ENCODE assay signal across 9 cellular contexts in the genomic region with DNA sequence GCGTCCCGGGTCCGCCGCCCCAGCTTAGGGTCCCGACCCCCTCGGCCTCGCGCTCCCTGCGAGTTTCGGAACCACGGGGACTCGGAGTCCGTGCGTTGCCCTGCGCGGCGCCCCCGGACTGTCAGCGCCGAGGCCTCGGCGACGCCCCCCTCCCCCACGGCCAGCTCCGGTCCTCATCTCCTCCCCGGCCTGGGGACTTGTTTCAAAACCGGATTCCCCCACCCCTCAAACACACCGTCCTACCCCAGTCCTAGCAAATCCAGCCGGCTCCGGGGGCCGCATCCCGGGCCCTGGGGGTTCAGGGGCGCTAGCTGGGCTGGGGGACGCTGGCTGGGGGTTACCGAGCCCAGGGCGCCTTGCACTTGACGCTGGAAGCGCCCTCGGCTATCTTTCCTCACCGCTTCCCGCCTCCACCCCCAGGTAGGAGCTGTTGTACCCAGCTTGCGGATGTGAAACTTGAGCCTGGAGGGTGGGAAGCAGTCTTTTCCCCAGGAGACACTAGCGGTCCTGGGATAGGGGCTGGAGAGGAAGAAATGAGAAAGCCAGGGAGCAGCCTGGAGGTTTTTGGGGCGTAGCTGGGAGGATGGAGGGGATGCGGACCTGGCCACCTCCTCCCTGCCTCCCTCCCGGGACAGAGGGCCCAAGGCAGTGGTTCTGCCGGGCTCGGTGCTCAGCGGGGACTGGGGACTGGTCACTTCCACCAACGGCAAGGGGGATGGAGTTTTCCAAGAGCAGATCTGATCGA. TPM values are rescaled to one million over a fixed set of nuclear protein-coding genes. Genes with fewer than 3 reads are reported as not detected.
DNase-seq lines count a peak whose midpoint lies in the region; ATAC-seq and TF ChIP-seq lines count a peak whose summit lies in the region.
"Had no signal": no experiment of that assay in that cellular context is flagged by ENCODE, and none has a peak within 500 bp of the region (broad histone marks: within the 10 kb centered on the region; RNA-seq: fewer than 3 reads in every experiment).

No MANE protein-coding gene starts in this region.

- peak overlapping the region; percentile 84 for H3K4me2 ChIP-seq in IMR-90 (ENCODE audit: low read depth, low read length)

- H2AK5ac ChIP-seq in IMR-90 (ENCODE audit: low read depth, low read length): peak overlapping the region; percentile 88

- H2BK15ac ChIP-seq in IMR-90 (ENCODE audit: low read depth, low read length): peak overlapping the region; percentile 84; the same call in 2 of the 3 replicates

- H3K4me1 Mint-ChIP-seq in endothelial cell (ENCODE audit: unreplicated experiment) (peaks cover 36% of the 10 kb centered on the region), nephron progenitor cell (peaks cover 74% of the 10 kb centered on the region)
- H3K4me1 Mint-ChIP-seq in effector memory CD8-positive, alpha-beta T cell (ENCODE audit: low read depth in 2 of 2): peaks cover 0 to 3% of the 10 kb centered on the region in 2 donors

- peak overlapping the region; percentile 95 for H2BK120ac ChIP-seq in IMR-90 (ENCODE audit: low read depth, low read length)

- peak overlapping the region; percentile 88 for H3K9ac ChIP-seq in IMR-90 (ENCODE audit: low read depth, low read length)

- H3K9me3 ChIP-seq in A673 (ENCODE audit: low read depth, low read length, poor library complexity, severe bottlenecking) (no peaks in the 10 kb centered on the region), IMR-90 (ENCODE audit: control insufficient read depth, insufficient read depth, low read length) (no peaks in the 10 kb centered on the region)

- BruUV-seq in A673 (replicated peaks; lab: Mats Ljungman, UMichigan) (no TSS peak), IMR-90 (replicated peaks; lab: Mats Ljungman, UMichigan) (no TSS peak)

- DNase-seq in A673 (ENCODE audit: low spot score) (peak; percentile 29), IMR-90 (no peak), endothelial cell (ENCODE audit: low spot score) (peak; percentile 15), nephron progenitor cell (no peak)
- no peak for DNase-seq in effector memory CD8-positive, alpha-beta T cell
- DNase-seq: DND-41 had no signal

- H3K4me1 ChIP-seq in A673 (ENCODE audit: insufficient read depth, low read length, poor library complexity, severe bottlenecking) (peaks cover 34% of the 10 kb centered on the region), IMR-90 (ENCODE audit: control insufficient read depth, insufficient read depth, low read length) (peaks cover 25% of the 10 kb centered on the region)

- H3K9me3 Mint-ChIP-seq in endothelial cell (ENCODE audit: unreplicated experiment) (no peaks in the 10 kb centered on the region), nephron progenitor cell (no peaks in the 10 kb centered on the region)
- H3K9me3 Mint-ChIP-seq in effector memory CD8-positive, alpha-beta T cell: no peaks in the 10 kb centered on the region

- peaks cover 15% of the 10 kb centered on the region; the same call in 1 of the 2 replicates for H4K20me1 ChIP-seq in IMR-90 (ENCODE audit: insufficient read depth, low read length)

- peak overlapping the region; percentile 36; the same call in 1 of the 2 replicates for H2BK20ac ChIP-seq in IMR-90 (ENCODE audit: low read depth, low read length)

- TF ChIP-seq POLR2A in IMR-90 (IDR thresholded peaks at IDR 0.05; ENCODE audit: low read depth, low read length): no peak

- H2AK9ac ChIP-seq in IMR-90 (replicated peaks; ENCODE audit: low read depth, low read length, poor library complexity): peak overlapping the region; percentile 96

- no peaks in the 10 kb centered on the region for H3K27me3 ChIP-seq in A673 (replicated peaks; ENCODE audit: insufficient read depth, low read depth, low read length, poor library complexity)
- no peaks in the 10 kb centered on the region for H3K27me3 ChIP-seq in IMR-90 (ENCODE audit: control insufficient read depth, insufficient read depth, low read length)

- H4K91ac ChIP-seq in IMR-90 (ENCODE audit: insufficient read depth, low read depth, low read length): peak overlapping the region; percentile 90

- H3K4me3 ChIP-seq in A673 (ENCODE audit: low read depth, low read length, poor library complexity, severe bottlenecking) (peak overlapping the region; percentile 72), IMR-90 (ENCODE audit: insufficient read depth, low read depth, low read length) (peak overlapping the region; percentile 80)

- H3K9me1 ChIP-seq in IMR-90 (ENCODE audit: insufficient read depth, low read length): peaks cover 12% of the 10 kb centered on the region

- peaks cover 3% of the 10 kb centered on the region for H3K36me3 Mint-ChIP-seq in endothelial cell (ENCODE audit: low read depth, unreplicated experiment)
- no peaks in the 10 kb centered on the region for H3K36me3 Mint-ChIP-seq in nephron progenitor cell (ENCODE audit: low read depth)
- H3K36me3 Mint-ChIP-seq in effector memory CD8-positive, alpha-beta T cell (ENCODE audit: insufficient read depth): no peaks in the 10 kb centered on the region

- no peak for TF ChIP-seq RAD21 in IMR-90 (IDR thresholded peaks at IDR 0.05; ENCODE audit: low read length)

- peak overlapping the region; percentile 90 for H2AFZ ChIP-seq in IMR-90 (replicated peaks; ENCODE audit: low read length, poor library complexity)

- peak overlapping the region; percentile 91 for H3K4me3 Mint-ChIP-seq in endothelial cell (ENCODE audit: unreplicated experiment)
- peak overlapping the region; percentile 89 for H3K4me3 Mint-ChIP-seq in nephron progenitor cell
- peak overlapping the region in 1 of 2 donors; percentile 25 for H3K4me3 Mint-ChIP-seq in effector memory CD8-positive, alpha-beta T cell

- peak overlapping the region; percentile 61 for H3K23ac ChIP-seq in IMR-90 (ENCODE audit: low read depth, low read length)

- H4K5ac ChIP-seq in IMR-90 (ENCODE audit: low read depth, low read length): peak overlapping the region; percentile 43

- 0% methylated on average over 6 of the region's 51 CpGs; no CpG with 5 or more reads in 1 of the 2 experiments for WGBS in IMR-90 (ENCODE audit: extremely low coverage in 2 of 2, insufficient read length in 1 of 2), 2 experiments

- ATAC-seq in IMR-90 (ENCODE audit: low read depth) (peak; percentile 7), HG03045 (IDR thresholded peaks at IDR 0.05; ENCODE audit: unreplicated experiment) (no peak), HG03442 (IDR thresholded peaks at IDR 0.05; ENCODE audit: unreplicated experiment) (no peak), GM19463 (IDR thresholded peaks at IDR 0.05; ENCODE audit: unreplicated experiment) (no peak)
- no peak for ATAC-seq in effector memory CD8-positive, alpha-beta T cell (replicated peaks)

- TF ChIP-seq CTCF in A673 (conservative IDR thresholded peaks at IDR 0.05; ENCODE audit: low read depth, low read length): no peak
- no peak for TF ChIP-seq CTCF in IMR-90 (conservative IDR thresholded peaks at IDR 0.05; ENCODE audit: low read depth, low read length)
- TF ChIP-seq CTCF in endothelial cell (IDR thresholded peaks at IDR 0.05; ENCODE audit: unreplicated experiment): no peak
- no peak for TF ChIP-seq CTCF in nephron progenitor cell (IDR thresholded peaks at IDR 0.05)

- peak overlapping the region; percentile 82 for H3K56ac ChIP-seq in IMR-90 (ENCODE audit: extremely low read depth, insufficient read depth, low read length)

- H2BK5ac ChIP-seq in IMR-90 (ENCODE audit: low read depth, low read length, poor library complexity, severe bottlenecking): peak overlapping the region; percentile 43

- H3K4ac ChIP-seq in IMR-90 (ENCODE audit: low read depth, low read length): peak overlapping the region; percentile 97

- peak overlapping the region; percentile 53 for H3K14ac ChIP-seq in IMR-90 (replicated peaks; ENCODE audit: low read depth, low read length)

- H3K36me3 ChIP-seq in A673 (ENCODE audit: insufficient read depth, low read length, poor library complexity, severe bottlenecking) (no peaks in the 10 kb centered on the region), IMR-90 (ENCODE audit: control insufficient read depth, insufficient read depth, low read length) (peaks cover 14% of the 10 kb centered on the region; the same call in 1 of the 2 replicates)

- POLR2A ChIA-PET in A673 (lab: Charles Lee; ENCODE audit: low non-redundant PET) (interaction anchor here (0.6 kb wide), 1 partner anchor 26 kb away, joined by 4 read pairs; no protein-coding TSS in a partner anchor), IMR-90 (lab: Charles Lee; ENCODE audit: unreplicated experiment) (interaction anchor here (0.6 kb wide), 1 partner anchor 88 kb away, joined by 10 read pairs; no protein-coding TSS in a partner anchor)

- intact Hi-C loops in A673 (cut with micrococcal nuclease; ENCODE audit: unreplicated experiment) (no loop called here), IMR-90 (cut with micrococcal nuclease) (no loop called here)

- no peak overlapping the region for H3K27ac Mint-ChIP-seq in endothelial cell (ENCODE audit: unreplicated experiment)
- peak overlapping the region; percentile 100 for H3K27ac Mint-ChIP-seq in nephron progenitor cell
- H3K27ac Mint-ChIP-seq in effector memory CD8-positive, alpha-beta T cell: no peak overlapping the region

- H4K8ac ChIP-seq in IMR-90 (ENCODE audit: low read depth in 2 of 2, low read length in 2 of 2): peak overlapping the region; percentile 44 to 96; a peak in 2 of 4 replicates

- dilution Hi-C loops in IMR-90 (cut with HindIII; ENCODE audit: low sequenced_read_pairs, unreplicated experiment): no loop called here

- H3K18ac ChIP-seq in IMR-90 (ENCODE audit: low read depth, low read length): peak overlapping the region; percentile 82

- peaks cover 8% of the 10 kb centered on the region for H3K27me3 Mint-ChIP-seq in endothelial cell (ENCODE audit: unreplicated experiment)
- peaks cover 2% of the 10 kb centered on the region for H3K27me3 Mint-ChIP-seq in nephron progenitor cell (ENCODE audit: low read depth, poor library complexity)
- peaks cover 47 to 89% of the 10 kb centered on the region in 2 donors for H3K27me3 Mint-ChIP-seq in effector memory CD8-positive, alpha-beta T cell

- CTCF ChIA-PET in A673 (lab: Charles Lee): no interaction called here
- CTCF ChIA-PET in IMR-90 (lab: Yijun Ruan, JAX): interaction anchor here (1.1 to 1.7 kb wide), 4 partner anchors 30 to 51 kb away, joined by 3 to 8 read pairs (median 4); no protein-coding TSS in a partner anchor

- in situ Hi-C loops in IMR-90 (cut with MboI; ENCODE audit: low sequenced_read_pairs): no loop called here

- H3K27ac ChIP-seq in A673 (ENCODE audit: low read depth, low read length, poor library complexity, severe bottlenecking) (peak overlapping the region; percentile 84), IMR-90 (ENCODE audit: insufficient read depth, low read length) (peak overlapping the region; percentile 90)

- H3K79me1 ChIP-seq in IMR-90 (ENCODE audit: low read depth in 1 of 2, low read length in 2 of 2): peaks cover 14 to 53% of the 10 kb centered on the region in 2 experiments; a peak in 3 of 4 replicates

TF ChIP-seq in IMR-90, 13 proteins besides CTCF, POLR2A, EP300 and RAD21 (continues in another document):
- no peak for TF ChIP-seq RCOR1 (IDR thresholded peaks at IDR 0.05; ENCODE audit: insufficient replicate concordance, low read length)
- TF ChIP-seq MXI1 (IDR thresholded peaks at IDR 0.05; ENCODE audit: borderline replicate concordance, low read depth, low read length): 0 out of 2 replicates have a peak, but pooled peaks have one; percentile 7

RNA-seq across cellular contexts. Expression of a gene that starts 0.6 kb away (rescaled TPM):
- total RNA-seq in A673 (2021): 96.4 and 117 TPM in 2 replicates
- 11.3 and 11.4 TPM in 2 replicates for total RNA-seq in IMR-90 (2012; rRNA removed)
- polyA plus RNA-seq in IMR-90 (2012; rRNA removed): 80.8 and 87.9 TPM in 2 replicates
- polyA plus RNA-seq in IMR-90 (2012; cell fraction: cytosol; rRNA removed): 107 and 230 TPM in 2 replicates
- 78.8 and 81.4 TPM in 2 replicates for polyA plus RNA-seq in IMR-90 (2012; cell fraction: nucleus; rRNA removed; ENCODE audit: low replicate concordance)
- total RNA-seq in endothelial cell (ENCODE audit: unreplicated experiment): 238 TPM

Comparison
In these comparisons a context has a peak if more than half of its experiments do, and no peak if none do; other contexts are left out.
1. DNase-seq: peak in A673 (single experiment) and endothelial cell (single experiment); none in IMR-90 (single experiment), nephron progenitor cell (single experiment) and effector memory CD8-positive, alpha-beta T cell (0 of 3).